8 cellular contexts compared by ENCODE assay signal in the genomic region with DNA sequence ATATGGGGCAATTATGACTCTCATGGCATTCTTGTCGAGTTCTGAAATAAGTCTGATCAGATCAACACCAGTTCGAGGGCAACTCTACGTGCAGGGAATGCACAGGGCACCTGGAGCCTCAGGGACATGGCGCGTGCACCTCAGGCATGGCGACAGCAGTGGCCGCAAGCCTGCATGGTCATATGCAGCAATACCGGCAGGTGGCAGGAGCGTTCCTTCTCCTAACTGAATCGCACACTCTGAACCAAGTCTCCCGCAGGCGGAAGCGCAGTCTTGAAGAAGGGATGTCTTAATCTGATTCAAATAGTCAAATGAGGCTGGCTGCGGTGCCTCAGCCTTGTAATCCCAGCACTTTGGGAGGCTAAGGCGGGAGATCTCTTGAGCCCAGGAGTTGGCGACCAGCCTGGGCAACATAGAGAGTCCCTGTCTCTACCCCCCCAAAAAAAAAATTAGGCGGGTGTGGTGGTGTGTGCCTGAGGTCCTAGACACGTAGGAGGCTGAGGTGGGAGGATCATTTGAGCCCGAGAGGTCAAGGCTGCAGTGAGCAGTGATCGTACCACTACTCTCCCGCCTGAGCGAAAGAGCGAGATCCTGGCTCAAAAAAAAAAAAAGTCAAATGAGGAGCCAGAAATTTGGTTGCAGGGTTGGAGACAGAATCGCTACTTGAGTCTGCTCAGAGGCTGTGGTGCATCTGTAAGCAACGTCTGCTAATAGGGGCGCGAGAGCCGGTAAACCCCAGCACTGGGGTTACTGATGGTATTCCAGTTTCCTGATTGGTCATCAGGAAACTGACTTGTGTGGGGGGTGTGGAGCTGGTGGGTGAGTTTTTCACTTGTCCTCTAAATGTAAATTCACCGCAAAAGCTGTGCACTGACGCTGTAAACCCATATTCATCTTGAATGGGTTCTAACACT. TPM values are rescaled to one million over a fixed set of nuclear protein-coding genes. Genes with fewer than 3 reads are reported as not detected.
DNase-seq lines count a peak whose midpoint lies in the region; ATAC-seq, FAIRE-seq and TF ChIP-seq lines count a peak whose summit lies in the region.

No MANE protein-coding gene starts in this region.

- H3K27me3 ChIP-seq in ovary (no peaks in the 10 kb centered on the region), thyroid gland (no peaks in the 10 kb centered on the region)

- TF ChIP-seq CTCF in ovary (IDR thresholded peaks at IDR 0.05), result peak; percentile 79 to 91 (median 89)
- TF ChIP-seq CTCF in thyroid gland (IDR thresholded peaks at IDR 0.05), result peak; percentile 76 to 98 (median 95)

- intact Hi-C loops in ovary (cut with DNase I), result loop anchor here in 3 of 4 donors (2.0 to 5.0 kb wide), 2 partner anchors 147 to 151 kb away; no protein-coding TSS in a partner anchor
- intact Hi-C loops in thyroid gland (cut with DNase I), result loop anchor here (2.0 kb wide), 1 partner anchor 151 kb away; no protein-coding TSS in a partner anchor

- peak; percentile 84 for DNase-seq in DMS79 treated with DMSO at 0.1 percent for 48 hours (lab: John Stamatoyannopoulos, UW)
- peak; percentile 16 for DNase-seq in KG1 (lab: John Stamatoyannopoulos, UW)
- peak; percentile 94 for DNase-seq in SIG-M5 treated with dmso at 0.1 percent for 504 hours (lab: John Stamatoyannopoulos, UW; ENCODE audit: unreplicated experiment)
- DNase-seq in activated gamma-delta T cell treated with Interleukin-2 at 50 U/mL for 16 hours, result peak; percentile 85
- DNase-seq in frontal cortex (ENCODE audit: low spot score in 2 of 2), result peak; percentile 24 to 61
- DNase-seq in ovary, result peak; percentile 80 to 88 (median 87)
- DNase-seq in thyroid gland, result peak; percentile 91 to 93

- FAIRE-seq in frontal cortex (lab: Jason Lieb, UNC), result no peak

- ATAC-seq in GM21619 (IDR thresholded peaks at IDR 0.05; ENCODE audit: unreplicated experiment), result peak; percentile 88

- no peak for TF ChIP-seq POLR2A in ovary (IDR thresholded peaks at IDR 0.05)
- no peak for TF ChIP-seq POLR2A in thyroid gland (IDR thresholded peaks at IDR 0.05)

- peaks cover 19% of the 10 kb centered on the region for H3K4me1 ChIP-seq in ovary (ENCODE audit: insufficient read depth)
- peaks cover 28 to 30% of the 10 kb centered on the region in 2 donors for H3K4me1 ChIP-seq in thyroid gland

- no peak overlapping the region for H3K4me3 ChIP-seq in ovary
- no peak overlapping the region for H3K4me3 ChIP-seq in thyroid gland (replicated peaks in 1 of 3)

- H3K27ac ChIP-seq in ovary (peak overlapping the region in 1 of 2 donors; percentile 98), thyroid gland (no peak overlapping the region)

- WGBS in ovary, 3 donors, result 20 to 26% (median 25%) methylated on average over 30 of the region's 30 CpGs
- 52% methylated on average over 24 to 30 of the region's 30 CpGs for WGBS in thyroid gland, 2 donors

- H3K36me3 ChIP-seq in ovary (no peaks in the 10 kb centered on the region), thyroid gland (peaks cover 7 to 10% of the 10 kb centered on the region in 2 donors)

- TF ChIP-seq EP300 in ovary (IDR thresholded peaks at IDR 0.05), result no peak

- H3K9me3 ChIP-seq in ovary, result no peaks in the 10 kb centered on the region
- H3K9me3 ChIP-seq in thyroid gland, result no peaks in the 10 kb centered on the region

RNA-seq across cellular contexts. Expression of a gene that starts 28.8 kb away (rescaled TPM):
- total RNA-seq in frontal cortex (2.4 TPM), ovary (1,000 to 10,000 TPM in 1 of 7 donors, 100 to 1,000 TPM in 6; 300 to 1,049 (median 495) TPM), thyroid gland (10 to 100 TPM; 36.7 to 81.2 (median 44.0) TPM)
- 100 to 1,000 TPM; 320 to 628 TPM for polyA plus RNA-seq in ovary

RNA-seq across cellular contexts. Expression of a gene that starts 32.7 kb away (rescaled TPM):
- total RNA-seq in frontal cortex (29.8 TPM), ovary (10 to 100 TPM; 12.9 to 32.5 (median 20.3) TPM), thyroid gland (10 to 100 TPM; 16.6 to 41.1 (median 22.1) TPM)
- 10 to 100 TPM; 12.6 to 27.2 TPM for polyA plus RNA-seq in ovary

RNA-seq across cellular contexts. Expression of a gene that starts 40.5 kb away (rescaled TPM):
- 20.4 TPM for total RNA-seq in frontal cortex
- total RNA-seq in ovary, result 10 to 100 TPM; 13.4 to 19.1 (median 17.3) TPM
- 10 to 100 TPM in 1 of 2 donors, 1 to 10 TPM in 1; 7.2 to 10.4 TPM for polyA plus RNA-seq in ovary
- 10 to 100 TPM; 35.4 to 53.2 (median 40.1) TPM for total RNA-seq in thyroid gland

Comparison
In these comparisons a context has a peak if more than half of its experiments do, and no peak if none do; other contexts are left out.
1. DNase-seq: peak in every context shown above with its lines; median percentile 94 in SIG-M5 treated with dmso at 0.1 percent for 504 hours; 92 in thyroid gland; 87 in ovary; 85 in activated gamma-delta T cell treated with Interleukin-2 at 50 U/mL for 16 hours; 84 in DMS79 treated with DMSO at 0.1 percent for 48 hours; 42 in frontal cortex; 16 in KG1.
2. RNA of a gene that starts 28.8 kb away (total RNA-seq): 300 to 1,049 TPM in ovary and 36.7 to 81.2 TPM in thyroid gland; 2.4 TPM in frontal cortex (single experiment); every median in the first group is over 10 times any median in the second.